1 cellular context compared by ENCODE assay signal in genomic region chr10:7512487-7512886, GRCh38.
TF ChIP-seq lines count a peak whose summit lies in the region.

No MANE protein-coding gene starts in this region.

TF ChIP-seq in K562, 482 proteins besides CTCF, POLR2A, EP300 and RAD21:
- TF ChIP-seq MGA (IDR thresholded peaks at IDR 0.05) (no peak), RBFOX2 (IDR thresholded peaks at IDR 0.05; ENCODE audit: low read depth, low read length) (no peak), ATF3 (IDR thresholded peaks at IDR 0.05) (no peak), ATF3 (CRISPR knock-in tag; conservative IDR thresholded peaks at IDR 0.05) (no peak), ZNF551 (CRISPR knock-in tag; IDR thresholded peaks at IDR 0.05) (no peak), ATF4 (CRISPR knock-in tag; IDR thresholded peaks at IDR 0.05) (no peak), GATAD2B (IDR thresholded peaks at IDR 0.05; ENCODE audit: borderline replicate concordance) (no peak), ZNF12 (CRISPR knock-in tag; IDR thresholded peaks at IDR 0.05) (no peak), IFI16 (CRISPR knock-in tag; IDR thresholded peaks at IDR 0.05) (no peak), JUNB (CRISPR knock-in tag; conservative IDR thresholded peaks at IDR 0.05) (no peak), ZNF512 (tag; IDR thresholded peaks at IDR 0.05) (no peak), DEAF1 (CRISPR knock-in tag; IDR thresholded peaks at IDR 0.05) (no peak)
